Comparison of ENCODE assay signal across 8 cellular contexts in genomic region chr17:75978938-75979704, GRCh38. TPM values are rescaled to one million over a fixed set of nuclear protein-coding genes. Genes with fewer than 3 reads are reported as not detected.
DNase-seq lines count a peak whose midpoint lies in the region; FAIRE-seq and TF ChIP-seq lines count a peak whose summit lies in the region.

TSS of gene ACOX1 (minus strand) at chr17:75979166. CDS start at chr17:75979073, 93 bp downstream.
A gene with protein sequence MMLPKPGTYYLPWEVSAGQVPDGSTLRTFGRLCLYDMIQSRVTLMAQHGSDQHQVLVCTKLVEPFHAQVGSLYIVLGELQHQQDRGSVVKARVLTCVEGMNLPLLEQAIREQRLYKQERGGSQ (plus strand): TSS chr17:75979240. CDS start chr17:75986193, 6,953 bp downstream.

- H3K27me3 ChIP-seq in neutrophil = no peaks in the 10 kb centered on the region

- FAIRE-seq in frontal cortex (lab: Jason Lieb, UNC) = no peak

- no peaks in the 10 kb centered on the region for H3K9me3 ChIP-seq in neutrophil

- peak; percentile 75 for TF ChIP-seq CTCF in neutrophil (IDR thresholded peaks at IDR 0.05)

- POLR2A ChIA-PET in HEK293T (lab: Yijun Ruan, JAX) = interaction anchor here (0.6 to 1.7 kb wide), 11 partner anchors 9 to 199 kb away, joined by 3 to 8 read pairs (median 3); partner anchors contain the start of genes CDK3, FBF1, MRPL38 and UNK

- no peaks in the 10 kb centered on the region for H3K9me3 Mint-ChIP-seq in activated naive CD4-positive, alpha-beta T cell treated with anti-CD3 and anti-CD28 coated beads for 36 hours

- DNase-seq in GM04503 (ENCODE audit: low read depth) = peak; percentile 79
- DNase-seq in HEK293T (ENCODE audit: extremely low spot score) = peak; percentile 93
- peak; percentile 96 for DNase-seq in NAMALWA (ENCODE audit: low spot score)
- DNase-seq in SK-N-DZ (ENCODE audit: low spot score) = peak; percentile 99
- peak; percentile 98 for DNase-seq in activated naive CD4-positive, alpha-beta T cell treated with anti-CD3 and anti-CD28 coated beads for 36 hours
- peak; percentile 81 to 88 for DNase-seq in frontal cortex (ENCODE audit: low spot score in 2 of 2)
- DNase-seq in substantia nigra (lab: John Stamatoyannopoulos, UW) = peak; percentile 84 to 99 (median 96)

- H3K27ac Mint-ChIP-seq in activated naive CD4-positive, alpha-beta T cell treated with anti-CD3 and anti-CD28 coated beads for 36 hours = peak within 1 kb of the TSS; percentile 100

- H3K36me3 Mint-ChIP-seq in activated naive CD4-positive, alpha-beta T cell treated with anti-CD3 and anti-CD28 coated beads for 36 hours (ENCODE audit: low read depth) = peaks cover 7% of the 10 kb centered on the region

- CTCF ChIA-PET in HEK293T (lab: Yijun Ruan, JAX) = interaction anchor here (0.8 kb wide), 1 partner anchor 38 kb away, joined by 3 read pairs; the partner anchor contains the start of gene FBF1
- CTCF ChIA-PET in activated naive CD4-positive, alpha-beta T cell treated with anti-CD3 and anti-CD28 coated beads for 36 hours (lab: Charles Lee) = interaction anchor here (0.6 to 1.2 kb wide), 2 partner anchors 9 to 10 kb away, joined by 3 to 4 read pairs; no protein-coding TSS in a partner anchor

- H3K27me3 Mint-ChIP-seq in activated naive CD4-positive, alpha-beta T cell treated with anti-CD3 and anti-CD28 coated beads for 36 hours (ENCODE audit: low read depth) = no peaks in the 10 kb centered on the region

- peaks cover 31% of the 10 kb centered on the region for H3K36me3 ChIP-seq in neutrophil

- intact Hi-C loops in activated naive CD4-positive, alpha-beta T cell treated with anti-CD3 and anti-CD28 coated beads for 36 hours (cut with micrococcal nuclease) = loop anchor here (1.0 to 5.0 kb wide), 7 partner anchors 18 to 473 kb away; partner anchors contain the start of genes FBF1, UBE2O, UNK and WBP2

- peaks cover 45 to 60% of the 10 kb centered on the region in 2 experiments for H3K4me1 ChIP-seq in neutrophil (ENCODE audit: control insufficient read depth in 1 of 2, insufficient read depth in 1 of 2, low read depth in 1 of 2, low read length in 1 of 2)

- H3K27ac ChIP-seq in neutrophil (peak within 1 kb of the TSS; percentile 98), substantia nigra (ENCODE audit: low read depth, low read length, poor library complexity, severe bottlenecking) (peak within 1 kb of the TSS; percentile 98)

- peak within 1 kb of the TSS; percentile 99 for H3K4me3 Mint-ChIP-seq in activated naive CD4-positive, alpha-beta T cell treated with anti-CD3 and anti-CD28 coated beads for 36 hours

- H3K4me1 Mint-ChIP-seq in activated naive CD4-positive, alpha-beta T cell treated with anti-CD3 and anti-CD28 coated beads for 36 hours (ENCODE audit: low read depth) = peaks cover 30% of the 10 kb centered on the region

- peak within 1 kb of the TSS; percentile 97 to 100 for H3K4me3 ChIP-seq in neutrophil (ENCODE audit: low read depth in 1 of 2, low read length in 1 of 2)

TF ChIP-seq in HEK293T, 16 proteins besides CTCF, POLR2A, EP300 and RAD21:
- TF ChIP-seq BHLHE40 (IDR thresholded peaks at IDR 0.05; ENCODE audit: borderline replicate concordance) = no peak
- no peak for TF ChIP-seq LEF1 (IDR thresholded peaks at IDR 0.05; ENCODE audit: borderline replicate concordance)
- peak; percentile 99 for TF ChIP-seq PKNOX1 (IDR thresholded peaks at IDR 0.05)
- TF ChIP-seq L3MBTL2 (conservative IDR thresholded peaks at IDR 0.05) = peak; percentile 54; the same call in 1 of the 2 replicates
- no peak for TF ChIP-seq FOXA1 (IDR thresholded peaks at IDR 0.05)
- peak; percentile 81 for TF ChIP-seq ELF4 (IDR thresholded peaks at IDR 0.05)
- no peak for TF ChIP-seq ZNF384 (IDR thresholded peaks at IDR 0.05)
- no peak for TF ChIP-seq SP1 (IDR thresholded peaks at IDR 0.05)
- TF ChIP-seq HDGF (IDR thresholded peaks at IDR 0.05; ENCODE audit: borderline replicate concordance) = 0 out of 2 replicates have a peak, but pooled peaks have one; percentile 30
- TF ChIP-seq ARNT (IDR thresholded peaks at IDR 0.05) = no peak
- TF ChIP-seq CTBP1 (IDR thresholded peaks at IDR 0.05; ENCODE audit: borderline replicate concordance) = no peak
- no peak for TF ChIP-seq FOXM1 (IDR thresholded peaks at IDR 0.05; ENCODE audit: borderline replicate concordance)
- TF ChIP-seq TARDBP (IDR thresholded peaks at IDR 0.05) = no peak
- TF ChIP-seq SUZ12 (IDR thresholded peaks at IDR 0.05) = no peak
- no peak for TF ChIP-seq FOXK2 (IDR thresholded peaks at IDR 0.05)
- TF ChIP-seq NFRKB (IDR thresholded peaks at IDR 0.05) = no peak

RNA-seq across cellular contexts. Expression of gene ACOX1, which starts in this region (rescaled TPM):
- polyA plus RNA-seq in SK-N-DZ (2014; cell fraction: cytosol; rRNA removed) = 17.6 and 21.7 TPM in 2 replicates
- 8.5 and 13.7 TPM in 2 replicates for polyA plus RNA-seq in SK-N-DZ (2014; cell fraction: nucleus; rRNA removed)
- 10 to 100 TPM; 31.4 to 34.9 TPM for total RNA-seq in activated naive CD4-positive, alpha-beta T cell treated with anti-CD3 and anti-CD28 coated beads for 36 hours
- total RNA-seq in frontal cortex = 98.2 TPM

RNA-seq across cellular contexts. Expression of the second gene that starts in this region (rescaled TPM):
- polyA plus RNA-seq in SK-N-DZ (2014; cell fraction: cytosol; rRNA removed) = 12.9 and 21.2 TPM in 2 replicates
- 53.0 and 79.6 TPM in 2 replicates for polyA plus RNA-seq in SK-N-DZ (2014; cell fraction: nucleus; rRNA removed)
- total RNA-seq in activated naive CD4-positive, alpha-beta T cell treated with anti-CD3 and anti-CD28 coated beads for 36 hours = 10 to 100 TPM in 1 of 2 experiments, 1 to 10 TPM in 1; 9.7 to 12.2 TPM
- total RNA-seq in frontal cortex = 4.9 TPM

Comparison
In these comparisons a context has a peak if more than half of its experiments do, and no peak if none do; other contexts are left out.
1. Peak in every context shown above with its lines: DNase-seq, H3K4me3 ChIP-seq and H3K27ac ChIP-seq.